ENCODE assay signal across 10 cellular contexts in the genomic region with DNA sequence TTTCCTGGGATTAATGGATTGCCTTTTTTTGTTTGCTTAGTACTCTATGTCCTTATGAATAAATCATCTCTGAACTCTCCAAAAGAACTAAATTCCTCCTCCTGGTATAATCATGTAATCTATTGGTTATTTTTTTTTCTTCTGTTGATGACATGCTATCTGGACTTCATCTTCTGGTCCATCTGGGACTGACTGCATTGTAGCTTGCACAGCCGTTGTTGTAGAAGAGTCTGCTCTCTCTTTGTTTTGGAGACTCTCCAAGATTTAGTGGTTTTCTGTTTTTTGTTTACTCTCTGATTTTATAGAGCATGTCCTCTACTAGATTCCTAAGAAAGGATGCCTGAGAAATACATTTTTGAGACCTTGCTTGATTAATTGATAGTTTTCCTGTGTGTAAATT. TPM values are rescaled to one million over a fixed set of nuclear protein-coding genes. Genes with fewer than 3 reads are reported as not detected.
DNase-seq lines count a peak whose midpoint lies in the region; ATAC-seq and TF ChIP-seq lines count a peak whose summit lies in the region.
"Had no signal": no experiment of that assay in that cellular context is flagged by ENCODE, and none has a peak within 500 bp of the region (broad histone marks: within the 10 kb centered on the region; RNA-seq: fewer than 3 reads in every experiment).

No MANE protein-coding gene starts in this region.

- H3K79me2 ChIP-seq in SK-N-SH (ENCODE audit: insufficient read depth) = peaks cover 98% of the 10 kb centered on the region

- peak overlapping the region; percentile 28 for H3K27ac Mint-ChIP-seq in activated CD4-positive, alpha-beta T cell treated with anti-CD3 and anti-CD28 coated beads for 36 hours

- H3K4me1 ChIP-seq in SK-N-SH (ENCODE audit: control insufficient read depth in 1 of 2, insufficient read depth in 2 of 2, low read depth in 1 of 2, low read length in 1 of 2) = peaks cover 22 to 25% of the 10 kb centered on the region in 2 experiments; a peak in 3 of 4 replicates
- peaks cover 0 to 64% (median 56%) of the 10 kb centered on the region in 5 donors for H3K4me1 ChIP-seq in subcutaneous abdominal adipose tissue (ENCODE audit: control insufficient read depth in 5 of 5, insufficient read depth in 5 of 5, low read length in 5 of 5)

- H4K20me1 ChIP-seq in SK-N-SH (ENCODE audit: insufficient read depth) = peaks cover 97% of the 10 kb centered on the region

- H3K4me3 ChIP-seq in SK-N-SH (ENCODE audit: low read depth in 2 of 2, low read length in 1 of 2) = no peak overlapping the region
- no peak overlapping the region for H3K4me3 ChIP-seq in subcutaneous abdominal adipose tissue (ENCODE audit: low read depth in 1 of 5, low read length in 5 of 5)
- H3K4me3 ChIP-seq: skin epidermis had no signal

- no peaks in the 10 kb centered on the region for H3K9me3 Mint-ChIP-seq in activated CD4-positive, alpha-beta T cell treated with anti-CD3 and anti-CD28 coated beads for 36 hours (ENCODE audit: low read depth)

- H3K9ac ChIP-seq in SK-N-SH = no peak overlapping the region
- peak overlapping the region in 3 of 5 donors; percentile 8 to 46 (median 30) for H3K9ac ChIP-seq in subcutaneous abdominal adipose tissue (ENCODE audit: low read length in 5 of 5)

- H3K36me3 ChIP-seq in SK-N-SH (replicated peaks in 1 of 2; ENCODE audit: control insufficient read depth in 1 of 2, insufficient read depth in 2 of 2, low read length in 1 of 2) (peaks cover 6% of the 10 kb centered on the region in 2 experiments), subcutaneous abdominal adipose tissue (ENCODE audit: control insufficient read depth in 5 of 5, insufficient read depth in 5 of 5, low read length in 5 of 5) (peaks cover 0 to 2% (median 0%) of the 10 kb centered on the region in 5 donors)

- intact Hi-C loops in activated CD4-positive, alpha-beta T cell treated with anti-CD3 and anti-CD28 coated beads for 36 hours (cut with DNase I, micrococcal nuclease) = no loop called here

- no peaks in the 10 kb centered on the region for H3K27me3 Mint-ChIP-seq in activated CD4-positive, alpha-beta T cell treated with anti-CD3 and anti-CD28 coated beads for 36 hours

- WGBS in SK-N-SH (ENCODE audit: low lambda C conversion rate) = 0% methylated on average over 1 of the region's 1 CpG

- H3K27ac ChIP-seq in SK-N-SH (ENCODE audit: low read depth in 2 of 2, low read length in 1 of 2) = peak overlapping the region; percentile 68 to 87; a peak in 3 of 4 replicates
- H3K27ac ChIP-seq in subcutaneous abdominal adipose tissue (ENCODE audit: low read depth, low read length) = peak overlapping the region; percentile 83

- ATAC-seq in activated CD4-positive, alpha-beta T cell treated with anti-CD3 and anti-CD28 coated beads for 36 hours = no peak
- ATAC-seq in GM21515 (IDR thresholded peaks at IDR 0.05; ENCODE audit: unreplicated experiment) (no peak), HG03442 (IDR thresholded peaks at IDR 0.05; ENCODE audit: unreplicated experiment) (no peak)
- ATAC-seq: HCT116 had no signal

- peak; percentile 64 to 69; a peak in 3 of 4 replicates for TF ChIP-seq EP300 in SK-N-SH (IDR thresholded peaks at IDR 0.05; ENCODE audit: borderline replicate concordance in 1 of 2, low read depth in 1 of 2, low read length in 1 of 2)

- no peak for TF ChIP-seq CTCF in SK-N-SH (IDR thresholded peaks at IDR 0.05)

- H3K4me3 Mint-ChIP-seq in activated CD4-positive, alpha-beta T cell treated with anti-CD3 and anti-CD28 coated beads for 36 hours = no peak overlapping the region

- H3K9me2 ChIP-seq in SK-N-SH = no peaks in the 10 kb centered on the region

- H3K9me3 ChIP-seq in SK-N-SH (no peaks in the 10 kb centered on the region), subcutaneous abdominal adipose tissue (ENCODE audit: control insufficient read depth in 5 of 5, low read length in 5 of 5) (no peaks in the 10 kb centered on the region)

- peaks cover 22% of the 10 kb centered on the region for H3F3A ChIP-seq in SK-N-SH (replicated peaks; ENCODE audit: insufficient read depth)

- H3K36me3 Mint-ChIP-seq in activated CD4-positive, alpha-beta T cell treated with anti-CD3 and anti-CD28 coated beads for 36 hours (ENCODE audit: low read depth) = peaks cover 21% of the 10 kb centered on the region

- H2AFZ ChIP-seq in SK-N-SH (ENCODE audit: low read depth) = no peak overlapping the region

- CTCF ChIA-PET in activated CD4-positive, alpha-beta T cell treated with anti-CD3 and anti-CD28 coated beads for 36 hours (lab: Charles Lee) = interaction anchor here (0.7 to 1.0 kb wide), 2 partner anchors 9 to 34 kb away, joined by 3 read pairs; no protein-coding TSS in a partner anchor
- CTCF ChIA-PET in SK-N-SH (lab: Yijun Ruan, JAX) = interaction anchor here (1.6 to 1.8 kb wide), 2 partner anchors 8 to 33 kb away, joined by 3 to 4 read pairs; no protein-coding TSS in a partner anchor

- peaks cover 80% of the 10 kb centered on the region for H3K4me1 Mint-ChIP-seq in activated CD4-positive, alpha-beta T cell treated with anti-CD3 and anti-CD28 coated beads for 36 hours

- no peaks in the 10 kb centered on the region for H3K27me3 ChIP-seq in SK-N-SH (ENCODE audit: insufficient read depth)
- H3K27me3 ChIP-seq in subcutaneous abdominal adipose tissue (ENCODE audit: control insufficient read depth in 5 of 5, insufficient read depth in 4 of 5, low read length in 5 of 5) = no peaks in the 10 kb centered on the region

- no peak for DNase-seq in activated CD4-positive, alpha-beta T cell treated with anti-CD3 and anti-CD28 coated beads for 36 hours
- no peak for DNase-seq in activated CD4-positive, alpha-beta T cell treated with anti-CD3 and anti-CD28 coated beads for 1 hour
- DNase-seq in SK-N-SH (peak; percentile 61), globus pallidus (ENCODE audit: low spot score) (peak; percentile 18), putamen (ENCODE audit: low spot score) (no peak)

- no peak for TF ChIP-seq RAD21 in SK-N-SH (IDR thresholded peaks at IDR 0.05; ENCODE audit: low read length)

- POLR2A ChIA-PET in activated CD4-positive, alpha-beta T cell treated with anti-CD3 and anti-CD28 coated beads for 36 hours (lab: Charles Lee) = no interaction called here
- POLR2A ChIA-PET in SK-N-SH (lab: Yijun Ruan, JAX) = no interaction called here

- H3K4me2 ChIP-seq in SK-N-SH = no peak overlapping the region; the same call in 1 of the 2 replicates

TF ChIP-seq in SK-N-SH, 30 proteins besides CTCF, POLR2A, EP300 and RAD21:
- TF ChIP-seq POLR2AphosphoS5 (IDR thresholded peaks at IDR 0.05; ENCODE audit: low read depth, low read length) (peak; percentile 88), GABPA (IDR thresholded peaks at IDR 0.05; ENCODE audit: low read depth) (no peak), NFIC (IDR thresholded peaks at IDR 0.05; ENCODE audit: borderline replicate concordance) (peak; percentile 87), FOXM1 (IDR thresholded peaks at IDR 0.05; ENCODE audit: low read depth) (peak; percentile 55; the same call in 1 of the 2 replicates), TEAD4 (IDR thresholded peaks at IDR 0.05; ENCODE audit: borderline replicate concordance, insufficient read depth) (peak; percentile 30; the same call in 1 of the 2 replicates), JUND (IDR thresholded peaks at IDR 0.05) (peak; percentile 63; the same call in 1 of the 2 replicates), RFX5 (IDR thresholded peaks at IDR 0.05; ENCODE audit: low read length) (no peak), GATA2 (CRISPR knock-in tag; IDR thresholded peaks at IDR 0.05) (peak; percentile 63), MXI1 (IDR thresholded peaks at IDR 0.05; ENCODE audit: low read depth, low read length) (peak; percentile 38; the same call in 1 of the 2 replicates), FOXJ3 (CRISPR knock-in tag; IDR thresholded peaks at IDR 0.05) (no peak), TCF12 (IDR thresholded peaks at IDR 0.05) (peak; percentile 100), CHD2 (IDR thresholded peaks at IDR 0.05; ENCODE audit: low read length, partially characterized antibody) (peak; percentile 26), RCOR1 (IDR thresholded peaks at IDR 0.05; ENCODE audit: low read length) (peak; percentile 64; the same call in 1 of the 2 replicates), EZH2phosphoT487 (IDR thresholded peaks at IDR 0.05; ENCODE audit: borderline replicate concordance, low read depth) (no peak; the same call in 1 of the 2 replicates), FOSL2 (IDR thresholded peaks at IDR 0.05; ENCODE audit: borderline replicate concordance, low read depth) (peak; percentile 5; the same call in 1 of the 2 replicates), SIN3A (IDR thresholded peaks at IDR 0.05; ENCODE audit: borderline replicate concordance, low read depth, low read length) (peak; percentile 76; the same call in 1 of the 2 replicates), MEF2A (IDR thresholded peaks at IDR 0.05; ENCODE audit: borderline replicate concordance, low read depth) (0 out of 2 replicates have a peak, but pooled peaks have one; percentile 10)
- TF ChIP-seq, protein P1, sequence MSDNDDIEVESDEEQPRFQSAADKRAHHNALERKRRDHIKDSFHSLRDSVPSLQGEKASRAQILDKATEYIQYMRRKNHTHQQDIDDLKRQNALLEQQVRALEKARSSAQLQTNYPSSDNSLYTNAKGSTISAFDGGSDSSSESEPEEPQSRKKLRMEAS (IDR thresholded peaks at IDR 0.05; ENCODE audit: low read depth) = 0 out of 2 replicates have a peak, but pooled peaks have one; percentile 27
- TF ChIP-seq, protein P2, sequence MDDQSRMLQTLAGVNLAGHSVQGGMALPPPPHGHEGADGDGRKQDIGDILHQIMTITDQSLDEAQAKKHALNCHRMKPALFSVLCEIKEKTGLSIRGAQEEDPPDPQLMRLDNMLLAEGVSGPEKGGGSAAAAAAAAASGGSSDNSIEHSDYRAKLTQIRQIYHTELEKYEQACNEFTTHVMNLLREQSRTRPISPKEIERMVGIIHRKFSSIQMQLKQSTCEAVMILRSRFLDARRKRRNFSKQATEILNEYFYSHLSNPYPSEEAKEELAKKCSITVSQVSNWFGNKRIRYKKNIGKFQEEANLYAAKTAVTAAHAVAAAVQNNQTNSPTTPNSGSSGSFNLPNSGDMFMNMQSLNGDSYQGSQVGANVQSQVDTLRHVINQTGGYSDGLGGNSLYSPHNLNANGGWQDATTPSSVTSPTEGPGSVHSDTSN (IDR thresholded peaks at IDR 0.05) = peak; percentile 94

RNA-seq across cellular contexts. Expression of a gene that starts 19.1 kb away (rescaled TPM):
- total RNA-seq in activated CD4-positive, alpha-beta T cell treated with anti-CD3 and anti-CD28 coated beads for 36 hours = 10 to 100 TPM; 50.8 to 66.5 TPM
- polyA plus RNA-seq in SK-N-SH (2012; rRNA removed) = 9.5 and 13.7 TPM in 2 replicates
- polyA plus RNA-seq in SK-N-SH (2012; cell fraction: cytosol; rRNA removed) = 13.2 and 14.9 TPM in 2 replicates
- 10.7 and 19.9 TPM in 2 replicates for polyA plus RNA-seq in SK-N-SH (2012; cell fraction: nucleus; rRNA removed)

RNA-seq across cellular contexts. Expression of a gene that starts 50.3 kb away (rescaled TPM):
- total RNA-seq in activated CD4-positive, alpha-beta T cell treated with anti-CD3 and anti-CD28 coated beads for 36 hours = 1 to 10 TPM; 2.5 to 4.2 TPM
- 2.2 and 2.8 TPM in 2 replicates for polyA plus RNA-seq in SK-N-SH (2012; rRNA removed)
- polyA plus RNA-seq in SK-N-SH (2012; cell fraction: cytosol; rRNA removed) = 2.8 TPM in 2 replicates
- 1.7 and 2.8 TPM in 2 replicates for polyA plus RNA-seq in SK-N-SH (2012; cell fraction: nucleus; rRNA removed)

Comparison
In these comparisons a context has a peak if more than half of its experiments do, and no peak if none do; other contexts are left out.
1. DNase-seq: peak in SK-N-SH (single experiment) and globus pallidus (single experiment); none in activated CD4-positive, alpha-beta T cell treated with anti-CD3 and anti-CD28 coated beads for 36 hours (single experiment), activated CD4-positive, alpha-beta T cell treated with anti-CD3 and anti-CD28 coated beads for 1 hour (single experiment) and putamen (single experiment).